In genomic region chr9:37026936-37027581, GRCh38 we compare ENCODE assay signal across 9 cellular contexts. TPM values are rescaled to one million over a fixed set of nuclear protein-coding genes. Genes with fewer than 3 reads are reported as not detected.
DNase-seq lines count a peak whose midpoint lies in the region; ATAC-seq and TF ChIP-seq lines count a peak whose summit lies in the region.
"Had no signal": no experiment of that assay in that cellular context is flagged by ENCODE, and none has a peak within 500 bp of the region (broad histone marks: within the 10 kb centered on the region; RNA-seq: fewer than 3 reads in every experiment).

No MANE protein-coding gene starts in this region.

- no peaks in the 10 kb centered on the region for H3K36me3 ChIP-seq in HCT116 (ENCODE audit: control insufficient read depth in 1 of 2, insufficient read depth in 2 of 2, low read length in 2 of 2)

- POLR2A ChIA-PET in HCT116 (lab: Charles Lee): no interaction called here
- POLR2A ChIA-PET in activated CD8-positive, alpha-beta T cell treated with anti-CD3 and anti-CD28 coated beads, Interleukin-2, amount 10 ng/mL, durations not matched to agents 7 days and 5 days (lab: Charles Lee): interaction anchor here (0.8 kb wide), 1 partner anchor 10 kb away, joined by 4 read pairs; no protein-coding TSS in a partner anchor

- H3K9ac ChIP-seq in HCT116 (ENCODE audit: low read length): no peak overlapping the region

- H3K9me3 ChIP-seq in HCT116 (ENCODE audit: control insufficient read depth in 1 of 2, insufficient read depth in 1 of 2, low read depth in 1 of 2, low read length in 2 of 2): no peaks in the 10 kb centered on the region

- H3K4me3 ChIP-seq in HCT116 (replicated peaks in 1 of 2; ENCODE audit: low read depth in 1 of 2, low read length in 2 of 2): no peak overlapping the region

- no peaks in the 10 kb centered on the region for H3K79me2 ChIP-seq in HCT116 (ENCODE audit: insufficient read depth, low read length)

- no peak for TF ChIP-seq POLR2A in HCT116 (IDR thresholded peaks at IDR 0.05; ENCODE audit: borderline replicate concordance, extremely low read depth, insufficient read depth, insufficient read length)

- peak overlapping the region; percentile 42 for H3K4me3 Mint-ChIP-seq in activated CD8-positive, alpha-beta T cell treated with anti-CD3 and anti-CD28 coated beads, Interleukin-2, amount 10 ng/mL, durations not matched to agents 7 days and 5 days
- peak overlapping the region; percentile 69 for H3K4me3 Mint-ChIP-seq in natural killer cell

- no peak overlapping the region for H3K27ac ChIP-seq in HCT116 (ENCODE audit: low read depth, low read length)

- no peaks in the 10 kb centered on the region for H3K9me2 ChIP-seq in HCT116 (ENCODE audit: insufficient read depth)

- no peak overlapping the region for H2AFZ ChIP-seq in HCT116 (ENCODE audit: low read depth, low read length, poor library complexity, severe bottlenecking)

- TF ChIP-seq RAD21 in HCT116 (IDR thresholded peaks at IDR 0.05; ENCODE audit: low read depth): no peak

- DNase-seq in DMS79 treated with DMSO at 0.1 percent for 48 hours (lab: John Stamatoyannopoulos, UW) (peak; percentile 61), HCT116 (ENCODE audit: low read depth, low spot score) (no peak), natural killer cell (no peak), RKO (ENCODE audit: low spot score) (no peak), dedifferentiated amniotic fluid mesenchymal stem cell (ENCODE audit: extremely low spot score) (no peak)
- no peak for DNase-seq in activated CD8-positive, alpha-beta T cell treated with anti-CD3 and anti-CD28 coated beads, Interleukin-2, amount 10 ng/mL, durations not matched to agents 7 days and 5 days
- no peak for DNase-seq in NK-92 treated with Interleukin-12 subunit alpha and Interleukin-12 subunit beta, amount 100 ng/mL, for 24 hours (lab: John Stamatoyannopoulos, UW)

- BruUV-seq in HCT116 (replicated peaks; lab: Mats Ljungman, UMichigan): no TSS peak

- H3K27me3 Mint-ChIP-seq in activated CD8-positive, alpha-beta T cell treated with anti-CD3 and anti-CD28 coated beads, Interleukin-2, amount 10 ng/mL, durations not matched to agents 7 days and 5 days (ENCODE audit: low read depth): peaks cover 85% of the 10 kb centered on the region
- H3K27me3 Mint-ChIP-seq in natural killer cell (ENCODE audit: low read depth in 2 of 2): peaks cover 70% of the 10 kb centered on the region in 2 donors

- peaks cover 40% of the 10 kb centered on the region for H3K4me1 Mint-ChIP-seq in activated CD8-positive, alpha-beta T cell treated with anti-CD3 and anti-CD28 coated beads, Interleukin-2, amount 10 ng/mL, durations not matched to agents 7 days and 5 days (ENCODE audit: low read depth)
- H3K4me1 Mint-ChIP-seq in natural killer cell: peaks cover 13 to 40% of the 10 kb centered on the region in 2 donors

- H3K27me3 ChIP-seq in HCT116 (ENCODE audit: insufficient read depth, low read length): peaks cover 18% of the 10 kb centered on the region

- intact Hi-C loops in HCT116 (cut with micrococcal nuclease): no loop called here
- intact Hi-C loops in natural killer cell (cut with micrococcal nuclease): no loop called here

- H3K27ac Mint-ChIP-seq in activated CD8-positive, alpha-beta T cell treated with anti-CD3 and anti-CD28 coated beads, Interleukin-2, amount 10 ng/mL, durations not matched to agents 7 days and 5 days: no peak overlapping the region
- no peak overlapping the region for H3K27ac Mint-ChIP-seq in natural killer cell

- RAD21 ChIA-PET in HCT116 (lab: Charles Lee; ENCODE audit: low non-redundant PET in 1 of 2, low total read pairs in 2 of 2, uncharacterized antibody in 2 of 2, unreplicated experiment in 2 of 2): interaction anchor here in 1 of 2 experiments (0.6 kb wide), 1 partner anchor 9 kb away, joined by 3 read pairs; no protein-coding TSS in a partner anchor

- H3K4me2 ChIP-seq in HCT116 (ENCODE audit: low read length): peak overlapping the region; percentile 89

- H3K9me3 Mint-ChIP-seq in activated CD8-positive, alpha-beta T cell treated with anti-CD3 and anti-CD28 coated beads, Interleukin-2, amount 10 ng/mL, durations not matched to agents 7 days and 5 days (ENCODE audit: insufficient read depth): no peaks in the 10 kb centered on the region
- H3K9me3 Mint-ChIP-seq in natural killer cell: no peaks in the 10 kb centered on the region

- no peak for TF ChIP-seq CTCF in HCT116 (IDR thresholded peaks at IDR 0.05 in 2 of 3, conservative IDR thresholded peaks at IDR 0.05 in 1 of 3; ENCODE audit: borderline replicate concordance in 1 of 3, insufficient read depth in 1 of 3, low read depth in 2 of 3, low read length in 2 of 3)
- TF ChIP-seq CTCF in natural killer cell (IDR thresholded peaks at IDR 0.05): no peak

- ATAC-seq in HCT116 (no peak), natural killer cell (no peak), GM21825 (IDR thresholded peaks at IDR 0.05; ENCODE audit: unreplicated experiment) (no peak)
- ATAC-seq in activated CD8-positive, alpha-beta T cell treated with anti-CD3 and anti-CD28 coated beads, Interleukin-2, amount 10 ng/mL, durations not matched to agents 7 days and 5 days: no peak

- peaks cover 0 to 6% of the 10 kb centered on the region in 2 experiments; a peak in 2 of 4 replicates for H3K4me1 ChIP-seq in HCT116 (ENCODE audit: control insufficient read depth in 1 of 2, insufficient read depth in 2 of 2, low read length in 2 of 2)

- CTCF ChIA-PET in HCT116 (lab: Charles Lee): interaction anchor here (0.6 to 0.9 kb wide), 2 partner anchors 34 to 302 kb away, joined by 3 read pairs; no protein-coding TSS in a partner anchor
- CTCF ChIA-PET in activated CD8-positive, alpha-beta T cell treated with anti-CD3 and anti-CD28 coated beads, Interleukin-2, amount 10 ng/mL, durations not matched to agents 7 days and 5 days (lab: Charles Lee): interaction anchor here (0.9 kb wide), 1 partner anchor 31 kb away, joined by 3 read pairs; no protein-coding TSS in a partner anchor

- H3K36me3 Mint-ChIP-seq in activated CD8-positive, alpha-beta T cell treated with anti-CD3 and anti-CD28 coated beads, Interleukin-2, amount 10 ng/mL, durations not matched to agents 7 days and 5 days (ENCODE audit: low read depth): no peaks in the 10 kb centered on the region
- H3K36me3 Mint-ChIP-seq in natural killer cell: no peaks in the 10 kb centered on the region

- H4K20me1 ChIP-seq in HCT116 (ENCODE audit: insufficient read depth): no peaks in the 10 kb centered on the region

TF ChIP-seq in HCT116, 20 proteins besides CTCF, POLR2A, EP300 and RAD21:
- TF ChIP-seq FOSL1 (IDR thresholded peaks at IDR 0.05; ENCODE audit: low read depth) (no peak), EGR1 (IDR thresholded peaks at IDR 0.05; ENCODE audit: low read depth) (no peak), ZNF274 (IDR thresholded peaks at IDR 0.05; ENCODE audit: low read depth, low read length) (no peak), CBX3 (IDR thresholded peaks at IDR 0.05; ENCODE audit: low read depth) (no peak), EZH2phosphoT487 (IDR thresholded peaks at IDR 0.05; ENCODE audit: borderline replicate concordance) (no peak), SP1 (IDR thresholded peaks at IDR 0.05; ENCODE audit: low read depth) (no peak), ATF3 (IDR thresholded peaks at IDR 0.05) (no peak), SIN3A (IDR thresholded peaks at IDR 0.05; ENCODE audit: low read depth) (no peak), ZFX (IDR thresholded peaks at IDR 0.05) (no peak), SRF (IDR thresholded peaks at IDR 0.05; ENCODE audit: low read depth) (no peak), TCF7L2 (IDR thresholded peaks at IDR 0.05; ENCODE audit: borderline replicate concordance, extremely low read depth, insufficient read depth, insufficient read length) (no peak), YY1 (IDR thresholded peaks at IDR 0.05; ENCODE audit: extremely low read depth, insufficient replicate concordance, low read depth, low read length) (no peak), MAX (IDR thresholded peaks at IDR 0.05) (no peak), JUND (IDR thresholded peaks at IDR 0.05) (no peak)
TF ChIP-seq in HCT116: peak in this region for 0.

RNA-seq across cellular contexts. Expression of gene PAX5, which starts 7.0 kb away (rescaled TPM):
- total RNA-seq in HCT116 (2021; ENCODE audit: unreplicated experiment): 0.17 TPM
- polyA plus RNA-seq in HCT116 (2012): 0.01 TPM in 1 of 2 replicates, not detected in the other
- total RNA-seq in activated CD8-positive, alpha-beta T cell treated with anti-CD3 and anti-CD28 coated beads, Interleukin-2, amount 10 ng/mL, durations not matched to agents 7 days and 5 days: under 1 TPM; 0.34 to 0.45 TPM
- total RNA-seq in natural killer cell: 1 to 10 TPM; 1.3 to 2.1 (median 2.0) TPM
- total RNA-seq: frontal cortex had no signal
